Comparison of ENCODE assay signal across 8 cellular contexts in genomic region chr12:7219599-7220243, GRCh38. TPM values are rescaled to one million over a fixed set of nuclear protein-coding genes. Genes with fewer than 3 reads are reported as not detected.
A peak's percentile ranks its signal among the peaks of the same experiment; 100 is the strongest.
DNase-seq lines count a peak whose midpoint lies in the region; ATAC-seq and TF ChIP-seq lines count a peak whose summit lies in the region.

No MANE protein-coding gene starts in this region.

- H3K27ac Mint-ChIP-seq in activated T-helper 17 cell treated with anti-CD3 and anti-CD28 coated beads, Interleukin-2, amount 50 U/mL, for 72 hours = no peak overlapping the region

- 35 to 38% methylated on average over 3 of the region's 3 CpGs for WGBS in testis, 2 donors

- peak; percentile 44 for ATAC-seq in activated T-helper 17 cell treated with anti-CD3 and anti-CD28 coated beads, Interleukin-2, amount 50 U/mL, for 72 hours (replicated peaks)
- ATAC-seq in omental fat pad (ENCODE audit: low FRiP score) = no peak
- ATAC-seq in GM18498 (IDR thresholded peaks at IDR 0.05; ENCODE audit: unreplicated experiment) = no peak

- H3K9me3 Mint-ChIP-seq in activated T-helper 17 cell treated with anti-CD3 and anti-CD28 coated beads, Interleukin-2, amount 50 U/mL, for 72 hours = no peaks in the 10 kb centered on the region

- H3K4me3 Mint-ChIP-seq in activated T-helper 17 cell treated with anti-CD3 and anti-CD28 coated beads, Interleukin-2, amount 50 U/mL, for 72 hours = no peak overlapping the region

- intact Hi-C loops in testis (cut with DNase I; ENCODE audit: low total_unique reads) = loop anchor here (5.0 kb wide), 1 partner anchor 418 kb away; no protein-coding TSS in a partner anchor

- no peaks in the 10 kb centered on the region; the same call in 1 of the 2 replicates for H3F3A ChIP-seq in DOHH2 (ENCODE audit: control insufficient read depth, insufficient read depth)

- H3K4me1 ChIP-seq in DOHH2 (ENCODE audit: control insufficient read depth, low read length) (no peaks in the 10 kb centered on the region), testis (no peaks in the 10 kb centered on the region)

- H3K4me3 ChIP-seq in DOHH2 (ENCODE audit: low read length) (no peak overlapping the region), foreskin fibroblast (ENCODE audit: low read depth in 1 of 2, low read length in 2 of 2) (no peak overlapping the region), testis (no peak overlapping the region)

- H3K27me3 ChIP-seq in DOHH2 (ENCODE audit: control insufficient read depth, low read length) (no peaks in the 10 kb centered on the region), testis (no peaks in the 10 kb centered on the region)

- H3K36me3 ChIP-seq in DOHH2 (ENCODE audit: control insufficient read depth, low read length) (no peaks in the 10 kb centered on the region), testis (ENCODE audit: low read depth, missing control alignments) (no peaks in the 10 kb centered on the region)

- TF ChIP-seq CTCF in DOHH2 (IDR thresholded peaks at IDR 0.05; ENCODE audit: low read depth, low read length, poor library complexity, severe bottlenecking) (peak; percentile 88), foreskin fibroblast (IDR thresholded peaks at IDR 0.05; ENCODE audit: low read depth, low read length) (peak; percentile 82), omental fat pad (IDR thresholded peaks at IDR 0.05) (peak in 2 of 3 donors; percentile 47 to 52), testis (IDR thresholded peaks at IDR 0.05) (peak; percentile 58 to 83 (median 82))

- no peaks in the 10 kb centered on the region for H3K4me1 Mint-ChIP-seq in activated T-helper 17 cell treated with anti-CD3 and anti-CD28 coated beads, Interleukin-2, amount 50 U/mL, for 72 hours

- H3K27ac ChIP-seq in DOHH2 (ENCODE audit: low read depth, low read length) (no peak overlapping the region), testis (no peak overlapping the region)

- no peak for TF ChIP-seq POLR2A in testis (IDR thresholded peaks at IDR 0.05)

- no peaks in the 10 kb centered on the region for H3K36me3 Mint-ChIP-seq in activated T-helper 17 cell treated with anti-CD3 and anti-CD28 coated beads, Interleukin-2, amount 50 U/mL, for 72 hours (ENCODE audit: low read depth)

- H3K9me3 ChIP-seq in DOHH2 (ENCODE audit: control insufficient read depth, insufficient read depth, low read length) = no peaks in the 10 kb centered on the region
- no peaks in the 10 kb centered on the region for H3K9me3 ChIP-seq in testis

- H3K9me2 ChIP-seq in DOHH2 (replicated peaks; ENCODE audit: control insufficient read depth, low read length) = no peaks in the 10 kb centered on the region

- H3K4me2 ChIP-seq in DOHH2 (ENCODE audit: low read length) = no peak overlapping the region

- DNase-seq in LHCN-M2 (ENCODE audit: low read depth) (peak; percentile 64), RKO (ENCODE audit: low spot score) (peak; percentile 84), foreskin fibroblast (peak; percentile 56 to 85), omental fat pad (ENCODE audit: low spot score) (peak; percentile 46), testis (peak; percentile 89)

- H4K20me1 ChIP-seq in DOHH2 (ENCODE audit: control insufficient read depth, insufficient read depth, low read depth, low read length) = no peaks in the 10 kb centered on the region

- H3K27me3 Mint-ChIP-seq in activated T-helper 17 cell treated with anti-CD3 and anti-CD28 coated beads, Interleukin-2, amount 50 U/mL, for 72 hours = no peaks in the 10 kb centered on the region

- no peaks in the 10 kb centered on the region for H3K79me2 ChIP-seq in DOHH2 (ENCODE audit: control insufficient read depth, low read length)

RNA-seq across cellular contexts. Expression of gene PEX5, which starts 30.2 kb away (rescaled TPM):
- total RNA-seq in LHCN-M2 (2014; rRNA removed) = 21.2 TPM in 2 replicates
- polyA plus RNA-seq in LHCN-M2 (2012) = 19.1 TPM
- total RNA-seq in activated T-helper 17 cell treated with anti-CD3 and anti-CD28 coated beads, Interleukin-2, amount 50 U/mL, for 72 hours = 10 to 100 TPM; 21.4 to 31.4 TPM
- 100 to 1,000 TPM in 1 of 4 donors, 10 to 100 TPM in 3; 33.1 to 116 (median 91.6) TPM for total RNA-seq in omental fat pad
- total RNA-seq in testis = 100 to 1,000 TPM; 121 to 134 TPM
- polyA plus RNA-seq in testis (ENCODE audit: insufficient read depth, low read depth, low replicate concordance) = 120 TPM
